Comparison of ENCODE assay signal across 8 cellular contexts in genomic region chr1:7218210-7218832, GRCh38.
DNase-seq lines count a peak whose midpoint lies in the region; ATAC-seq and TF ChIP-seq lines count a peak whose summit lies in the region.

No MANE protein-coding gene starts in this region.

- no peak overlapping the region for H2AFZ ChIP-seq in SU-DHL-6 (ENCODE audit: low read depth, low read length, severe bottlenecking)

- TF ChIP-seq CTCF in SU-DHL-6 (IDR thresholded peaks at IDR 0.05; ENCODE audit: insufficient read depth, low read length, poor library complexity, severe bottlenecking) (peak; percentile 69), fibroblast of pulmonary artery (IDR thresholded peaks at IDR 0.05; ENCODE audit: low read length, missing control alignments) (peak; percentile 65), omental fat pad (IDR thresholded peaks at IDR 0.05) (no peak)

- H3K36me3 ChIP-seq in SU-DHL-6 (ENCODE audit: low read length) = no peaks in the 10 kb centered on the region

- no peaks in the 10 kb centered on the region for H3F3A ChIP-seq in SU-DHL-6 (ENCODE audit: insufficient read depth)

- no peak overlapping the region for H3K27ac ChIP-seq in SU-DHL-6 (ENCODE audit: low read depth, low read length)

- H3K9me2 ChIP-seq in SU-DHL-6 (replicated peaks; ENCODE audit: insufficient read depth, low read length) = no peaks in the 10 kb centered on the region

- H3K27me3 ChIP-seq in SU-DHL-6 (ENCODE audit: low read length) = no peaks in the 10 kb centered on the region

- H3K4me3 ChIP-seq in SU-DHL-6 (ENCODE audit: insufficient read depth, low read length, poor library complexity, severe bottlenecking) (no peak overlapping the region), fibroblast of pulmonary artery (replicated peaks; ENCODE audit: low read depth, low read length) (no peak overlapping the region)

- no peak overlapping the region for H3K9ac ChIP-seq in SU-DHL-6 (ENCODE audit: low read length)

- no peaks in the 10 kb centered on the region for H3K79me2 ChIP-seq in SU-DHL-6 (ENCODE audit: insufficient read depth, low read length)

- H3K4me2 ChIP-seq in SU-DHL-6 (ENCODE audit: low read depth, low read length, poor library complexity, severe bottlenecking) = no peak overlapping the region

- intact Hi-C loops in left cardiac atrium (cut with DNase I) (loop anchor here (5.0 to 10.0 kb wide), 2 partner anchors 494 to 496 kb away; no protein-coding TSS in a partner anchor), left ventricle myocardium superior (cut with micrococcal nuclease) (loop anchor here (10.0 kb wide), 2 partner anchors 424 to 494 kb away; no protein-coding TSS in a partner anchor)

- H3K9me3 ChIP-seq in SU-DHL-6 (ENCODE audit: insufficient read depth, low read length) = no peaks in the 10 kb centered on the region

- ATAC-seq in left cardiac atrium = no peak
- no peak for ATAC-seq in left ventricle myocardium superior
- no peak for ATAC-seq in omental fat pad (ENCODE audit: low FRiP score)
- ATAC-seq in HG02759 (IDR thresholded peaks at IDR 0.05; ENCODE audit: unreplicated experiment) = no peak

- H4K20me1 ChIP-seq in SU-DHL-6 (ENCODE audit: low read depth, low read length) = no peaks in the 10 kb centered on the region

- peak; percentile 20 for DNase-seq in left cardiac atrium
- DNase-seq in left ventricle myocardium superior = no peak
- peak; percentile 29 for DNase-seq in NCI-H1048 (lab: John Stamatoyannopoulos, UW)
- DNase-seq in fibroblast of pulmonary artery (ENCODE audit: low read depth) = peak; percentile 42
- DNase-seq in retina = peak; percentile 68
- no peak for DNase-seq in omental fat pad (ENCODE audit: low spot score)

Comparison
In these comparisons a context has a peak if more than half of its experiments do, and no peak if none do; other contexts are left out.
1. DNase-seq: peak in left cardiac atrium (single experiment), NCI-H1048 (single experiment), fibroblast of pulmonary artery (single experiment) and retina (single experiment); none in left ventricle myocardium superior (single experiment) and omental fat pad (single experiment).
2. CTCF ChIP-seq: peak in SU-DHL-6 (single experiment) and fibroblast of pulmonary artery (single experiment); none in omental fat pad (0 of 3).